20 cellular contexts compared by ENCODE assay signal in genomic region chr20:2144850-2145249, GRCh38.
"Had no signal": no experiment of that assay in that cellular context is flagged by ENCODE, and none has a peak within 500 bp of the region (broad histone marks: within the 10 kb centered on the region; RNA-seq: fewer than 3 reads in every experiment).

No MANE protein-coding gene starts in this region.

- H3K27me3 ChIP-seq: breast epithelium, esophagus squamous epithelium, testis, transverse colon had no signal

- H3K4me1 ChIP-seq: breast epithelium had no signal

- H3K36me3 ChIP-seq: breast epithelium had no signal

- H3K27me3 Mint-ChIP-seq: naive thymus-derived CD4-positive, alpha-beta T cell had no signal

- H3K9me3 ChIP-seq: breast epithelium, esophagus squamous epithelium, testis, transverse colon had no signal

- H3K9me3 Mint-ChIP-seq: activated naive CD4-positive, alpha-beta T cell treated with anti-CD3 and anti-CD28 coated beads for 36 hours; activated T-helper 1 cell treated with anti-CD3 and anti-CD28 coated beads, Interleukin-12 subunit alpha, Interleukin-12 subunit beta, Interleukin-2, Interleukin-4 antibody, amounts not matched to agents 30 ng/mL and 10 ng/mL and 1 ng/mL, durations not matched to agents 14 hours and 24 hours and 36 hours had no signal

- H3K4me3 ChIP-seq: breast epithelium, esophagus squamous epithelium, testis, transverse colon had no signal

- H3K27ac ChIP-seq: breast epithelium, esophagus squamous epithelium, testis, transverse colon had no signal

- H3K27ac Mint-ChIP-seq: activated naive CD4-positive, alpha-beta T cell treated with anti-CD3 and anti-CD28 coated beads for 36 hours; activated T-helper 1 cell treated with anti-CD3 and anti-CD28 coated beads, Interleukin-12 subunit alpha, Interleukin-12 subunit beta, Interleukin-2, Interleukin-4 antibody, amounts not matched to agents 30 ng/mL and 10 ng/mL and 1 ng/mL, durations not matched to agents 14 hours and 24 hours and 36 hours had no signal

- H3K4me3 Mint-ChIP-seq: activated naive CD4-positive, alpha-beta T cell treated with anti-CD3 and anti-CD28 coated beads for 36 hours; activated T-helper 1 cell treated with anti-CD3 and anti-CD28 coated beads, Interleukin-12 subunit alpha, Interleukin-12 subunit beta, Interleukin-2, Interleukin-4 antibody, amounts not matched to agents 30 ng/mL and 10 ng/mL and 1 ng/mL, durations not matched to agents 14 hours and 24 hours and 36 hours; naive thymus-derived CD4-positive, alpha-beta T cell had no signal

- DNase-seq: activated CD4-positive, alpha-beta T cell treated with anti-CD3 and anti-CD28 coated beads for 48 hours; activated CD4-positive, alpha-beta T cell treated with anti-CD3 and anti-CD28 coated beads, Interleukin-2, amount 50 U/mL, for 48 hours; activated CD8-positive, alpha-beta memory T cell treated with anti-CD3 and anti-CD28 coated beads, Interleukin-2, amount 50 U/mL, for 4 hours; activated effector memory CD4-positive, alpha-beta T cell treated with anti-CD3 and anti-CD28 coated beads, Interleukin-2, amount 50 U/mL, for 16 hours; activated naive CD4-positive, alpha-beta T cell treated with anti-CD3 and anti-CD28 coated beads for 36 hours; activated T-cell treated with anti-CD3 and anti-CD28 coated beads, Interleukin-2, amount 50 U/mL, for 1 hour; amniotic stem cell; central memory CD4-positive, alpha-beta T cell; esophagus squamous epithelium; foreskin melanocyte; left cardiac atrium; midbrain; naive thymus-derived CD4-positive, alpha-beta T cell; right cardiac atrium; stimulated activated CD4-positive, alpha-beta T cell treated with anti-CD3 and anti-CD28 coated beads, Interleukin-4, amount 100 ng/mL, for 1 hour; stimulated activated naive CD8-positive, alpha-beta T cell treated with anti-CD3 and anti-CD28 coated beads, Interleukin-15, Interleukin-2, amounts not matched to agents 100 U/mL and 50 U/mL, for 24 hours; testis; transverse colon had no signal
